Comparison of ENCODE assay signal across 23 cellular contexts in genomic region chr17:70089513-70090148, GRCh38. TPM values are rescaled to one million over a fixed set of nuclear protein-coding genes. Genes with fewer than 3 reads are reported as not detected.
DNase-seq lines count a peak whose midpoint lies in the region; ATAC-seq, FAIRE-seq and TF ChIP-seq lines count a peak whose summit lies in the region.
"Had no signal": no experiment of that assay in that cellular context is flagged by ENCODE, and none has a peak within 500 bp of the region (broad histone marks: within the 10 kb centered on the region; RNA-seq: fewer than 3 reads in every experiment).

No MANE protein-coding gene starts in this region.

- 15% methylated on average over 5 of the region's 5 CpGs for WGBS in A549 (ENCODE audit: missing lambda C conversion rate)

- H3K9me3 ChIP-seq in A549 (no peaks in the 10 kb centered on the region), colonic mucosa (no peaks in the 10 kb centered on the region), OCI-LY7 (ENCODE audit: low read length) (no peaks in the 10 kb centered on the region)
- no peaks in the 10 kb centered on the region for H3K9me3 ChIP-seq in CD8-positive, alpha-beta T cell (ENCODE audit: low read length)
- H3K9me3 ChIP-seq: suprapubic skin had no signal

- TF ChIP-seq POLR2A in A549 (IDR thresholded peaks at IDR 0.05; ENCODE audit: low read length): no peak

- no peak overlapping the region for H3K27ac Mint-ChIP-seq in CD8-positive, alpha-beta T cell
- H3K27ac Mint-ChIP-seq: T-helper 2 cell treated with Interferon-gamma antibody and Interleukin-4, amounts not matched to agents 5 μg/mL and 100 μg/mL, for 36 hours had no signal

- peaks cover 4% of the 10 kb centered on the region for H3K9me3 Mint-ChIP-seq in CD8-positive, alpha-beta T cell

- no peak for DNase-seq in A549 (ENCODE audit: low read depth in 1 of 2, low spot score in 1 of 2)
- DNase-seq in M059J (ENCODE audit: low read depth): peak; percentile 76
- peak; percentile 23 for DNase-seq in colonic mucosa
- DNase-seq in mucosa of gallbladder (ENCODE audit: low spot score): peak; percentile 29
- DNase-seq in OCI-LY7 (ENCODE audit: low spot score): no peak
- DNase-seq in CD8-positive, alpha-beta T cell: no peak
- DNase-seq: activated effector memory CD4-positive, alpha-beta T cell treated with anti-CD3 and anti-CD28 coated beads, Interleukin-2, amount 50 U/mL, for 16 hours; cerebellar nuclear complex; COR-L47; effector memory CD4-positive, alpha-beta T cell; KBM-7; NCI-H1048; occipital lobe; SHP77; stimulated activated CD4-positive, alpha-beta T cell treated with anti-CD3 and anti-CD28 coated beads, Interleukin-4, amount 100 ng/mL, for 4 hours; stimulated activated CD8-positive, alpha-beta memory T cell treated with anti-CD3 and anti-CD28 coated beads, Interleukin-4, amount 100 ng/mL, for 48 hours had no signal

- no peak for TF ChIP-seq EP300 in A549 (IDR thresholded peaks at IDR 0.05)

- 0 out of 6 replicates have a peak overlapping the region, but pooled peaks of 1 of the 2 experiments have one; percentile 6 for H3K27ac ChIP-seq in A549
- no peak overlapping the region for H3K27ac ChIP-seq in colonic mucosa
- no peak overlapping the region for H3K27ac ChIP-seq in OCI-LY7 (ENCODE audit: low read depth, low read length, poor library complexity, severe bottlenecking)
- H3K27ac ChIP-seq in CD8-positive, alpha-beta T cell (ENCODE audit: low read depth, low read length): no peak overlapping the region
- H3K27ac ChIP-seq: skin epidermis, suprapubic skin had no signal

- H3K36me3 ChIP-seq in colonic mucosa (no peaks in the 10 kb centered on the region), OCI-LY7 (ENCODE audit: insufficient read depth, low read length) (no peaks in the 10 kb centered on the region)
- H3K36me3 ChIP-seq in CD8-positive, alpha-beta T cell (ENCODE audit: insufficient read depth, low read length): no peaks in the 10 kb centered on the region
- H3K36me3 ChIP-seq: suprapubic skin had no signal

- no peaks in the 10 kb centered on the region for H3K36me3 Mint-ChIP-seq in CD8-positive, alpha-beta T cell

- no peaks in the 10 kb centered on the region for H3K9me2 ChIP-seq in OCI-LY7 (ENCODE audit: insufficient read depth, low read length)

- no peaks in the 10 kb centered on the region for H4K20me1 ChIP-seq in OCI-LY7 (ENCODE audit: insufficient read depth, low read length)

- no peak for TF ChIP-seq RAD21 in A549 (conservative IDR thresholded peaks at IDR 0.05 in 1 of 2, IDR thresholded peaks at IDR 0.05 in 1 of 2)

- TF ChIP-seq CTCF in A549 (IDR thresholded peaks at IDR 0.05) (no peak), colonic mucosa (IDR thresholded peaks at IDR 0.05) (no peak), OCI-LY7 (conservative IDR thresholded peaks at IDR 0.05; ENCODE audit: low read length) (no peak)
- no peak for TF ChIP-seq CTCF in CD8-positive, alpha-beta T cell (IDR thresholded peaks at IDR 0.05)

- no peak overlapping the region for H2AFZ ChIP-seq in OCI-LY7 (ENCODE audit: low read length)

- ATAC-seq in A549 (peak in 1 of 2 experiments; percentile 39; a peak in 2 of 6 replicates), HG02885 (IDR thresholded peaks at IDR 0.05; ENCODE audit: poor library complexity, unreplicated experiment) (no peak), GM21528 (IDR thresholded peaks at IDR 0.05; ENCODE audit: low FRiP score, unreplicated experiment) (no peak)
- no peak for ATAC-seq in CD8-positive, alpha-beta T cell
- ATAC-seq: activated CD4-positive, CD25-positive, alpha-beta regulatory T cell treated with anti-CD3 and anti-CD28 coated beads, Interleukin-2, amount 50 U/mL, for 24 hours had no signal

- no TSS peak for BruUV-seq in OCI-LY7 (replicated peaks; lab: Mats Ljungman, UMichigan)

- peak overlapping the region; percentile 8; the same call in 1 of the 3 replicates for H3K4me2 ChIP-seq in A549
- no peak overlapping the region for H3K4me2 ChIP-seq in OCI-LY7 (ENCODE audit: low read length)

- no peaks in the 10 kb centered on the region for H3K27me3 ChIP-seq in colonic mucosa
- H3K27me3 ChIP-seq in CD8-positive, alpha-beta T cell (ENCODE audit: insufficient read depth, low read length): no peaks in the 10 kb centered on the region
- H3K27me3 ChIP-seq: suprapubic skin had no signal

- no peaks in the 10 kb centered on the region for H3K4me1 Mint-ChIP-seq in CD8-positive, alpha-beta T cell (ENCODE audit: low read depth)

- H3K4me3 ChIP-seq in A549: no peak overlapping the region
- no peak overlapping the region for H3K4me3 ChIP-seq in colonic mucosa
- H3K4me3 ChIP-seq in OCI-LY7 (ENCODE audit: low read depth, low read length, poor library complexity, severe bottlenecking): no peak overlapping the region
- H3K4me3 ChIP-seq in CD8-positive, alpha-beta T cell (ENCODE audit: low read depth, low read length): no peak overlapping the region
- H3K4me3 ChIP-seq: skin epidermis, suprapubic skin had no signal

- H3K4me1 ChIP-seq in A549 (peaks cover 8% of the 10 kb centered on the region; the same call in 1 of the 3 replicates), colonic mucosa (no peaks in the 10 kb centered on the region), OCI-LY7 (ENCODE audit: insufficient read depth, low read length, poor library complexity, severe bottlenecking) (no peaks in the 10 kb centered on the region)
- no peaks in the 10 kb centered on the region for H3K4me1 ChIP-seq in CD8-positive, alpha-beta T cell (ENCODE audit: insufficient read depth, low read length)
- H3K4me1 ChIP-seq: suprapubic skin had no signal

- H3K9ac ChIP-seq in colonic mucosa (ENCODE audit: low read depth in 2 of 2, low read length in 2 of 2): no peak overlapping the region

- FAIRE-seq in A549 (lab: Jason Lieb, UNC): no peak
- FAIRE-seq: keratinocyte had no signal

- CTCF ChIA-PET in A549 (lab: Yijun Ruan, JAX): interaction anchor here (1.8 kb wide), 1 partner anchor 480 kb away, joined by 5 read pairs; no protein-coding TSS in a partner anchor
- CTCF ChIA-PET in OCI-LY7 (lab: Charles Lee; ENCODE audit: unreplicated experiment): no interaction called here
- CTCF ChIA-PET in CD8-positive, alpha-beta T cell (lab: Charles Lee): no interaction called here

- no peak overlapping the region for H3K4me3 Mint-ChIP-seq in CD8-positive, alpha-beta T cell
- H3K4me3 Mint-ChIP-seq: T-helper 2 cell treated with Interferon-gamma antibody and Interleukin-4, amounts not matched to agents 5 μg/mL and 100 μg/mL, for 36 hours had no signal

- H3K79me2 ChIP-seq in OCI-LY7 (ENCODE audit: insufficient read depth, low read depth, low read length): no peaks in the 10 kb centered on the region

- intact Hi-C loops in colonic mucosa (cut with DNase I): no loop called here
- intact Hi-C loops in OCI-LY7 (cut with micrococcal nuclease; ENCODE audit: unreplicated experiment): no loop called here
- intact Hi-C loops in CD8-positive, alpha-beta T cell (cut with DNase I, micrococcal nuclease): no loop called here

- POLR2A ChIA-PET in A549 (lab: Yijun Ruan, JAX): no interaction called here
- POLR2A ChIA-PET in OCI-LY7 (lab: Charles Lee): interaction anchor here (0.6 to 0.7 kb wide), 2 partner anchors 8 to 14 kb away, joined by 3 read pairs; no protein-coding TSS in a partner anchor
- POLR2A ChIA-PET in CD8-positive, alpha-beta T cell (lab: Charles Lee): no interaction called here

- no peaks in the 10 kb centered on the region for H3K27me3 Mint-ChIP-seq in CD8-positive, alpha-beta T cell (ENCODE audit: low read depth)

TF ChIP-seq in A549, 52 proteins besides CTCF, POLR2A, EP300 and RAD21:
- TF ChIP-seq NPAS2 (CRISPR knock-in tag; IDR thresholded peaks at IDR 0.05; ENCODE audit: borderline replicate concordance) (no peak), ESRRA (IDR thresholded peaks at IDR 0.05; ENCODE audit: borderline replicate concordance, low read length) (no peak), PHF8 (IDR thresholded peaks at IDR 0.05; ENCODE audit: borderline replicate concordance, low read depth) (no peak), TFCP2L1 (CRISPR knock-in tag; IDR thresholded peaks at IDR 0.05) (no peak), MAZ (IDR thresholded peaks at IDR 0.05; ENCODE audit: borderline replicate concordance, low read depth, low read length) (no peak), ELK1 (IDR thresholded peaks at IDR 0.05; ENCODE audit: low read depth, low read length) (no peak), CBX8 (IDR thresholded peaks at IDR 0.05) (no peak), BHLHE40 (IDR thresholded peaks at IDR 0.05; ENCODE audit: low read depth, low read length) (no peak), ZC3H11A (IDR thresholded peaks at IDR 0.05) (no peak), FOSL2 (IDR thresholded peaks at IDR 0.05) (no peak), FOSL2 (CRISPR knock-in tag; IDR thresholded peaks at IDR 0.05) (no peak), HOXB13 (CRISPR knock-in tag; IDR thresholded peaks at IDR 0.05; ENCODE audit: low read depth) (no peak), ZSCAN20 (CRISPR knock-in tag; IDR thresholded peaks at IDR 0.05) (no peak), JUNB (IDR thresholded peaks at IDR 0.05) (no peak), POLR2AphosphoS2 (conservative IDR thresholded peaks at IDR 0.05; ENCODE audit: low read length) (no peak), NFE2L2 (conservative IDR thresholded peaks at IDR 0.05; ENCODE audit: low read length) (no peak), CHD4 (IDR thresholded peaks at IDR 0.05; ENCODE audit: borderline replicate concordance) (no peak)
TF ChIP-seq in A549: peak in this region for 0.

RNA-seq across cellular contexts. Expression of gene KCNJ16, which starts 14.6 kb away (rescaled TPM):
- polyA plus RNA-seq in A549 (2011; rRNA removed) (1.4 and 1.6 TPM in 2 replicates), A549 (2017; fragmentation: RNase III; extraction: RNeasy Plus Mini Kit Qiagen cat#74134 plus additional on column Dnase treatment) (0.59 to 0.87 TPM (median 0.84 TPM) in 3 replicates)
- 0.05 and 0.06 TPM in 2 replicates for polyA plus RNA-seq in A549 (2012; cell fraction: cytosol; rRNA removed)
- 0.11 and 0.32 TPM in 2 replicates for polyA plus RNA-seq in A549 (2012; cell fraction: nucleus; rRNA removed)
- 0.83 and 1.0 TPM in 2 replicates for polyA minus RNA-seq in A549 (2011; rRNA and poly(A)+ RNA removed)
- not detected in 2 replicates for total RNA-seq in M059J (2014; rRNA removed; shearing (Covaris generic))
- total RNA-seq in colonic mucosa (under 1 TPM; 0.20 to 0.35 TPM), mucosa of gallbladder (93.9 TPM), OCI-LY7 (2022) (not detected in 2 replicates)
- not detected in 2 replicates for total RNA-seq in OCI-LY7 (2014; rRNA removed; shearing (Covaris generic))
- total RNA-seq in CD8-positive, alpha-beta T cell: not detected
- total RNA-seq: suprapubic skin had no signal
- polyA plus RNA-seq: keratinocyte had no signal

Comparison
In these comparisons a context has a peak if more than half of its experiments do, and no peak if none do; other contexts are left out.
1. DNase-seq: peak in M059J (single experiment), colonic mucosa (single experiment) and mucosa of gallbladder (single experiment); none in A549 (0 of 2), OCI-LY7 (single experiment) and CD8-positive, alpha-beta T cell (0 of 7).
2. RNA of gene KCNJ16, which starts 14.6 kb away (total RNA-seq): 93.9 TPM in mucosa of gallbladder (single experiment); 0.20 to 0.35 TPM in colonic mucosa, not detected in M059J, not detected in OCI-LY7 and not detected in CD8-positive, alpha-beta T cell; every median in the first group is over 10 times any median in the second.